ENCODE assay signal across 8 cellular contexts in genomic region chr11:66288866-66289547, GRCh38. TPM values are rescaled to one million over a fixed set of nuclear protein-coding genes. Genes with fewer than 3 reads are reported as not detected.
DNase-seq lines count a peak whose midpoint lies in the region; ATAC-seq and TF ChIP-seq lines count a peak whose summit lies in the region.

Gene YIF1A (minus strand): TSS chr11:66289143. CDS start chr11:66288985, 158 bp downstream.

- WGBS in heart left ventricle, 4 donors = 0 to 1% (median 0%) methylated on average over 47 to 74 of the region's 74 CpGs

- in situ Hi-C loops in GM13976 (cut with MboI; ENCODE audit: low sequenced_read_pairs, unreplicated experiment) = no loop called here

- DNase-seq in GM13976 (ENCODE audit: low spot score) = peak; percentile 100
- peak; percentile 97 for DNase-seq in NCI-H146 treated with DMSO at 0.1 percent for 48 hours (lab: John Stamatoyannopoulos, UW; ENCODE audit: unreplicated experiment)
- DNase-seq in amniotic epithelial cell (ENCODE audit: low read depth) = peak; percentile 99
- DNase-seq in heart left ventricle = peak; percentile 99 to 100 (median 99)
- peak; percentile 99 for DNase-seq in pons (ENCODE audit: low spot score)
- DNase-seq in type B pancreatic cell (ENCODE audit: extremely low spot score, unreplicated experiment) = peak; percentile 98

- H3K4me3 ChIP-seq in heart left ventricle = peak within 1 kb of the TSS; percentile 70 to 100 (median 90)

- intact Hi-C loops in T-helper 1 cell treated with Interleukin-12 subunit alpha and Interleukin-12 subunit beta and Interleukin-4 antibody, amounts not matched to agents 30 ng/mL and 1 ng/mL, for 36 hours (cut with micrococcal nuclease) = loop anchor here (1.0 to 10.0 kb wide), 10 partner anchors 21 to 1516 kb away; partner anchors contain the start of genes ACTN3, BRMS1, DPP3 and NPAS4
- intact Hi-C loops in heart left ventricle (cut with DNase I) = loop anchor here in 5 of 10 donors (10.0 kb wide), 1 partner anchor 64 kb away; no protein-coding TSS in a partner anchor

- no peaks in the 10 kb centered on the region for H3K9me3 Mint-ChIP-seq in type B pancreatic cell

- no peaks in the 10 kb centered on the region for H3K9me3 ChIP-seq in heart left ventricle

- H3K27ac Mint-ChIP-seq in type B pancreatic cell = peak within 1 kb of the TSS; percentile 98

- ATAC-seq in HG02870 (IDR thresholded peaks at IDR 0.05; ENCODE audit: unreplicated experiment) (peak; percentile 95), heart left ventricle (peak; percentile 94 to 98 (median 96))

- H3K27me3 Mint-ChIP-seq in type B pancreatic cell = peaks cover 42% of the 10 kb centered on the region

- H3K27ac ChIP-seq in heart left ventricle = peak within 1 kb of the TSS; percentile 92 to 99 (median 96)

- H3K4me1 ChIP-seq in heart left ventricle = peaks cover 0 to 54% (median 34%) of the 10 kb centered on the region in 12 donors

- H3K36me3 Mint-ChIP-seq in type B pancreatic cell = peaks cover 3% of the 10 kb centered on the region

- TF ChIP-seq CTCF in GM13976 (IDR thresholded peaks at IDR 0.05; ENCODE audit: borderline replicate concordance, control extremely low read depth, extremely low read depth, insufficient read depth, missing control alignments) = no peak
- TF ChIP-seq CTCF in heart left ventricle (IDR thresholded peaks at IDR 0.05) = peak in 4 of 12 donors; percentile 13 to 27 (median 24)
- TF ChIP-seq CTCF in type B pancreatic cell (conservative IDR thresholded peaks at IDR 0.05) = peak; percentile 38

- peaks cover 18% of the 10 kb centered on the region for H3K4me1 Mint-ChIP-seq in type B pancreatic cell (ENCODE audit: unreplicated experiment)

- peak; percentile 79 to 90 for TF ChIP-seq POLR2A in heart left ventricle (IDR thresholded peaks at IDR 0.05)

- peak within 1 kb of the TSS; percentile 96 for H3K4me3 Mint-ChIP-seq in type B pancreatic cell

- peaks cover 0 to 19% (median 5%) of the 10 kb centered on the region in 9 donors for H3K36me3 ChIP-seq in heart left ventricle

- H3K27me3 ChIP-seq in heart left ventricle = peaks cover 6 to 33% (median 23%) of the 10 kb centered on the region in 9 donors

RNA-seq across cellular contexts. Expression of gene YIF1A, which starts in this region (rescaled TPM):
- total RNA-seq in T-helper 1 cell treated with Interleukin-12 subunit alpha and Interleukin-12 subunit beta and Interleukin-4 antibody, amounts not matched to agents 30 ng/mL and 1 ng/mL, for 36 hours = 72.6 and 85.1 TPM in 2 replicates
- 10 to 100 TPM; 41.6 to 93.0 (median 65.3) TPM for total RNA-seq in heart left ventricle
- polyA plus RNA-seq in heart left ventricle = 100 to 1,000 TPM in 1 of 2 donors, 10 to 100 TPM in 1; 49.9 to 136 TPM
- 87.0 and 133 TPM in 2 replicates for total RNA-seq in type B pancreatic cell (ENCODE audit: low replicate concordance)

Comparison
In these comparisons a context has a peak if more than half of its experiments do, and no peak if none do; other contexts are left out.
1. Peak in every context shown above with its lines: DNase-seq, ATAC-seq, H3K4me3 ChIP-seq and H3K27ac ChIP-seq.